ENCODE assay signal across 3 cellular contexts in genomic region chr12:120200364-120200817, GRCh38.
A peak's percentile ranks its signal among the peaks of the same experiment; 100 is the strongest.
TF ChIP-seq lines count a peak whose summit lies in the region.

No MANE protein-coding gene starts in this region.

TF ChIP-seq in WTC11, 78 proteins besides CTCF, POLR2A, EP300 and RAD21:
- TF ChIP-seq CREB1 (CRISPR knock-in tag; IDR thresholded peaks at IDR 0.05) (0 out of 2 replicates have a peak, but pooled peaks have one; percentile 13), EMX1 (CRISPR knock-in tag; IDR thresholded peaks at IDR 0.05) (0 out of 2 replicates have a peak, but pooled peaks have one; percentile 61)
TF ChIP-seq in WTC11: peak in this region for 2; not testable (repeated sequence) for 76.

TF ChIP-seq in GM12878, 131 proteins besides CTCF, POLR2A, EP300 and RAD21:
- TF ChIP-seq YY1 (IDR thresholded peaks at IDR 0.05; ENCODE audit: low read depth, low read length) (0 out of 2 replicates have a peak, but pooled peaks have one; percentile 2), MTA3 (IDR thresholded peaks at IDR 0.05; ENCODE audit: borderline replicate concordance, low read length) (0 out of 2 replicates have a peak, but pooled peaks have one; percentile 50)
- TF ChIP-seq, protein P1, sequence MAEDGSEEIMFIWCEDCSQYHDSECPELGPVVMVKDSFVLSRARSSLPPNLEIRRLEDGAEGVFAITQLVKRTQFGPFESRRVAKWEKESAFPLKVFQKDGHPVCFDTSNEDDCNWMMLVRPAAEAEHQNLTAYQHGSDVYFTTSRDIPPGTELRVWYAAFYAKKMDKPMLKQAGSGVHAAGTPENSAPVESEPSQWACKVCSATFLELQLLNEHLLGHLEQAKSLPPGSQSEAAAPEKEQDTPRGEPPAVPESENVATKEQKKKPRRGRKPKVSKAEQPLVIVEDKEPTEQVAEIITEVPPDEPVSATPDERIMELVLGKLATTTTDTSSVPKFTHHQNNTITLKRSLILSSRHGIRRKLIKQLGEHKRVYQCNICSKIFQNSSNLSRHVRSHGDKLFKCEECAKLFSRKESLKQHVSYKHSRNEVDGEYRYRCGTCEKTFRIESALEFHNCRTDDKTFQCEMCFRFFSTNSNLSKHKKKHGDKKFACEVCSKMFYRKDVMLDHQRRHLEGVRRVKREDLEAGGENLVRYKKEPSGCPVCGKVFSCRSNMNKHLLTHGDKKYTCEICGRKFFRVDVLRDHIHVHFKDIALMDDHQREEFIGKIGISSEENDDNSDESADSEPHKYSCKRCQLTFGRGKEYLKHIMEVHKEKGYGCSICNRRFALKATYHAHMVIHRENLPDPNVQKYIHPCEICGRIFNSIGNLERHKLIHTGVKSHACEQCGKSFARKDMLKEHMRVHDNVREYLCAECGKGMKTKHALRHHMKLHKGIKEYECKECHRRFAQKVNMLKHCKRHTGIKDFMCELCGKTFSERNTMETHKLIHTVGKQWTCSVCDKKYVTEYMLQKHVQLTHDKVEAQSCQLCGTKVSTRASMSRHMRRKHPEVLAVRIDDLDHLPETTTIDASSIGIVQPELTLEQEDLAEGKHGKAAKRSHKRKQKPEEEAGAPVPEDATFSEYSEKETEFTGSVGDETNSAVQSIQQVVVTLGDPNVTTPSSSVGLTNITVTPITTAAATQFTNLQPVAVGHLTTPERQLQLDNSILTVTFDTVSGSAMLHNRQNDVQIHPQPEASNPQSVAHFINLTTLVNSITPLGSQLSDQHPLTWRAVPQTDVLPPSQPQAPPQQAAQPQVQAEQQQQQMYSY (CRISPR knock-in tag; IDR thresholded peaks at IDR 0.05), result peak; percentile 12; the same call in 1 of the 2 replicates

TF ChIP-seq in HepG2, 621 proteins besides CTCF, POLR2A, EP300 and RAD21:
- TF ChIP-seq, protein P2, sequence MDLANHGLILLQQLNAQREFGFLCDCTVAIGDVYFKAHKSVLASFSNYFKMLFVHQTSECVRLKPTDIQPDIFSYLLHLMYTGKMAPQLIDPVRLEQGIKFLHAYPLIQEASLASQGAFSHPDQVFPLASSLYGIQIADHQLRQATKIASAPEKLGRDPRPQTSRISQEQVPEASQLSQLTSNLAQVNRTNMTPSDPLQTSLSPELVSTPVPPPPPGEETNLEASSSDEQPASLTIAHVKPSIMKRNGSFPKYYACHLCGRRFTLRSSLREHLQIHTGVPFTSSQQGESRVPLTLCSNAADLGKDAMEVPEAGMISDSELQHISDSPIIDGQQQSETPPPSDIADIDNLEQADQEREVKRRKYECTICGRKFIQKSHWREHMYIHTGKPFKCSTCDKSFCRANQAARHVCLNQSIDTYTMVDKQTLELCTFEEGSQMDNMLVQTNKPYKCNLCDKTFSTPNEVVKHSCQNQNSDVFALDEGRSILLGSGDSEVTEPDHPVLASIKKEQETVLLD (CRISPR knock-in tag; IDR thresholded peaks at IDR 0.05; ENCODE audit: low read depth), result 0 out of 2 replicates have a peak, but pooled peaks have one; percentile 15
- TF ChIP-seq RBM22 (optimal IDR thresholded peaks at IDR 0.05; ENCODE audit: low read length) (peak; percentile 86), ZNF816 (CRISPR knock-in tag; IDR thresholded peaks at IDR 0.05; ENCODE audit: borderline replicate concordance) (peak; percentile 12; the same call in 1 of the 2 replicates), NCOA1 (CRISPR knock-in tag; IDR thresholded peaks at IDR 0.05) (0 out of 2 replicates have a peak, but pooled peaks have one; percentile 14), HBP1 (CRISPR knock-in tag; IDR thresholded peaks at IDR 0.05; ENCODE audit: low read depth) (0 out of 2 replicates have a peak, but pooled peaks have one; percentile 20), ZNF253 (CRISPR knock-in tag; IDR thresholded peaks at IDR 0.05; ENCODE audit: borderline replicate concordance) (0 out of 2 replicates have a peak, but pooled peaks have one; percentile 14), ZNF354B (CRISPR knock-in tag; IDR thresholded peaks at IDR 0.05) (0 out of 2 replicates have a peak, but pooled peaks have one; percentile 17), ZNF607 (CRISPR knock-in tag; IDR thresholded peaks at IDR 0.05; ENCODE audit: borderline replicate concordance) (peak; percentile 5; the same call in 1 of the 2 replicates), ZNF674 (CRISPR knock-in tag; IDR thresholded peaks at IDR 0.05; ENCODE audit: low read depth) (0 out of 2 replicates have a peak, but pooled peaks have one; percentile 19), SNAI1 (CRISPR knock-in tag; IDR thresholded peaks at IDR 0.05; ENCODE audit: borderline replicate concordance) (0 out of 2 replicates have a peak, but pooled peaks have one; percentile 2), ZNF790 (CRISPR knock-in tag; IDR thresholded peaks at IDR 0.05; ENCODE audit: borderline replicate concordance) (peak; percentile 31; the same call in 1 of the 2 replicates), ZNF616 (CRISPR knock-in tag; IDR thresholded peaks at IDR 0.05; ENCODE audit: low read depth) (0 out of 2 replicates have a peak, but pooled peaks have one; percentile 15), TBX2 (CRISPR knock-in tag; IDR thresholded peaks at IDR 0.05; ENCODE audit: borderline replicate concordance) (peak; percentile 1; the same call in 1 of the 2 replicates)
- TF ChIP-seq, protein P3, sequence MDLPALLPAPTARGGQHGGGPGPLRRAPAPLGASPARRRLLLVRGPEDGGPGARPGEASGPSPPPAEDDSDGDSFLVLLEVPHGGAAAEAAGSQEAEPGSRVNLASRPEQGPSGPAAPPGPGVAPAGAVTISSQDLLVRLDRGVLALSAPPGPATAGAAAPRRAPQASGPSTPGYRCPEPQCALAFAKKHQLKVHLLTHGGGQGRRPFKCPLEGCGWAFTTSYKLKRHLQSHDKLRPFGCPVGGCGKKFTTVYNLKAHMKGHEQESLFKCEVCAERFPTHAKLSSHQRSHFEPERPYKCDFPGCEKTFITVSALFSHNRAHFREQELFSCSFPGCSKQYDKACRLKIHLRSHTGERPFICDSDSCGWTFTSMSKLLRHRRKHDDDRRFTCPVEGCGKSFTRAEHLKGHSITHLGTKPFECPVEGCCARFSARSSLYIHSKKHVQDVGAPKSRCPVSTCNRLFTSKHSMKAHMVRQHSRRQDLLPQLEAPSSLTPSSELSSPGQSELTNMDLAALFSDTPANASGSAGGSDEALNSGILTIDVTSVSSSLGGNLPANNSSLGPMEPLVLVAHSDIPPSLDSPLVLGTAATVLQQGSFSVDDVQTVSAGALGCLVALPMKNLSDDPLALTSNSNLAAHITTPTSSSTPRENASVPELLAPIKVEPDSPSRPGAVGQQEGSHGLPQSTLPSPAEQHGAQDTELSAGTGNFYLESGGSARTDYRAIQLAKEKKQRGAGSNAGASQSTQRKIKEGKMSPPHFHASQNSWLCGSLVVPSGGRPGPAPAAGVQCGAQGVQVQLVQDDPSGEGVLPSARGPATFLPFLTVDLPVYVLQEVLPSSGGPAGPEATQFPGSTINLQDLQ (CRISPR knock-in tag; IDR thresholded peaks at IDR 0.05), result peak; percentile 77; the same call in 1 of the 2 replicates
TF ChIP-seq in HepG2: peak in this region for 14; not testable (repeated sequence) for 607.
